Comparison of ENCODE assay signal across 25 cellular contexts in genomic region chr5:72005676-72006075, GRCh38.
DNase-seq lines count a peak whose midpoint lies in the region; ATAC-seq, FAIRE-seq and TF ChIP-seq lines count a peak whose summit lies in the region.
"Had no signal": no experiment of that assay in that cellular context is flagged by ENCODE, and none has a peak within 500 bp of the region (broad histone marks: within the 10 kb centered on the region; RNA-seq: fewer than 3 reads in every experiment).

No MANE protein-coding gene starts in this region.

- H3K79me2 ChIP-seq in GM23338 (replicated peaks; ENCODE audit: insufficient read depth) (no peaks in the 10 kb centered on the region), neural cell (replicated peaks; ENCODE audit: insufficient read depth, low read length) (no peaks in the 10 kb centered on the region)

- H3K9ac ChIP-seq in neural cell (ENCODE audit: low read length), result peak overlapping the region; percentile 14
- no peak overlapping the region for H3K9ac ChIP-seq in mesenchymal stem cell (ENCODE audit: low read length)

- no peaks in the 10 kb centered on the region for H3K27me3 ChIP-seq in GM23338 (ENCODE audit: insufficient read depth)
- no peaks in the 10 kb centered on the region for H3K27me3 ChIP-seq in neural cell (ENCODE audit: insufficient read depth, low read depth, low read length)
- peaks cover 7 to 9% of the 10 kb centered on the region in 2 experiments for H3K27me3 ChIP-seq in mesenchymal stem cell (ENCODE audit: control insufficient read depth in 1 of 2, insufficient read depth in 1 of 2, low read length in 2 of 2)
- H3K27me3 ChIP-seq: body of pancreas had no signal

- no peak overlapping the region for H2BK5ac ChIP-seq in mesenchymal stem cell (ENCODE audit: low read depth, low read length, poor library complexity, severe bottlenecking)

- peaks cover 19% of the 10 kb centered on the region; the same call in 1 of the 2 replicates for H3K4me1 ChIP-seq in GM23338 (ENCODE audit: insufficient read depth)
- H3K4me1 ChIP-seq in mesenchymal stem cell (ENCODE audit: control insufficient read depth, insufficient read depth, low read depth, low read length), result no peaks in the 10 kb centered on the region
- H3K4me1 ChIP-seq: body of pancreas had no signal

- no peaks in the 10 kb centered on the region for H3K79me1 ChIP-seq in mesenchymal stem cell (replicated peaks; ENCODE audit: low read length, poor library complexity, severe bottlenecking)

- no peaks in the 10 kb centered on the region for H3K9me3 Mint-ChIP-seq in GM23338
- H3K9me3 Mint-ChIP-seq: activated naive CD8-positive, alpha-beta T cell treated with anti-CD3 and anti-CD28 coated beads, Interleukin-2, amount 50 U/mL, for 24 hours; T-helper 2 cell treated with Interferon-gamma antibody and Interleukin-4, amounts not matched to agents 5 μg/mL and 100 μg/mL, for 36 hours; WTC11 had no signal

- H2AFZ ChIP-seq in GM23338, result peak overlapping the region; percentile 70; the same call in 1 of the 2 replicates
- H2AFZ ChIP-seq in neural cell (ENCODE audit: low read depth, low read length), result peak overlapping the region; percentile 41
- H2AFZ ChIP-seq in mesenchymal stem cell (ENCODE audit: low read depth, low read length), result no peak overlapping the region

- FAIRE-seq in urothelium cell line (lab: Jason Lieb, UNC), result no peak
- FAIRE-seq: frontal cortex, small intestine had no signal

- no peak overlapping the region for H3K4me3 Mint-ChIP-seq in GM23338
- H3K4me3 Mint-ChIP-seq: activated naive CD8-positive, alpha-beta T cell treated with anti-CD3 and anti-CD28 coated beads, Interleukin-2, amount 50 U/mL, for 24 hours; T-helper 2 cell treated with Interferon-gamma antibody and Interleukin-4, amounts not matched to agents 5 μg/mL and 100 μg/mL, for 36 hours; WTC11 had no signal

- H2BK12ac ChIP-seq in mesenchymal stem cell (ENCODE audit: low read length in 2 of 2), result no peak overlapping the region

- H3K4me2 ChIP-seq in GM23338 (no peak overlapping the region), neural cell (ENCODE audit: low read length) (no peak overlapping the region), mesenchymal stem cell (ENCODE audit: low read length, poor library complexity, severe bottlenecking) (no peak overlapping the region)

- no peak overlapping the region for H3K18ac ChIP-seq in mesenchymal stem cell (ENCODE audit: low read depth in 1 of 2, low read length in 2 of 2)

- no peak overlapping the region for H4K8ac ChIP-seq in mesenchymal stem cell (ENCODE audit: low read length)

- H2AK5ac ChIP-seq in mesenchymal stem cell (ENCODE audit: low read length, severe bottlenecking), result no peak overlapping the region

- no peak overlapping the region for H3K4me3 ChIP-seq in GM23338
- no peak overlapping the region for H3K4me3 ChIP-seq in neural cell (ENCODE audit: low read length)
- H3K4me3 ChIP-seq in mesenchymal stem cell (ENCODE audit: insufficient read depth in 1 of 2, low read depth in 1 of 2, low read length in 2 of 2), result no peak overlapping the region
- H3K4me3 ChIP-seq: body of pancreas had no signal

- H2BK15ac ChIP-seq in mesenchymal stem cell (ENCODE audit: low read depth, poor library complexity, severe bottlenecking), result no peak overlapping the region

- no peak for ATAC-seq in GM23338
- ATAC-seq in GM18867 (IDR thresholded peaks at IDR 0.05; ENCODE audit: unreplicated experiment), result no peak
- ATAC-seq: activated naive CD8-positive, alpha-beta T cell treated with anti-CD3 and anti-CD28 coated beads, Interleukin-2, amount 50 U/mL, for 24 hours; body of pancreas; WTC11 had no signal

- H3K27ac ChIP-seq in GM23338 (ENCODE audit: low read depth), result no peak overlapping the region
- peak overlapping the region; percentile 56 for H3K27ac ChIP-seq in neural cell (ENCODE audit: low read length)
- H3K27ac ChIP-seq in mesenchymal stem cell (ENCODE audit: low read length, poor library complexity, severe bottlenecking), result no peak overlapping the region
- H3K27ac ChIP-seq: 22Rv1, body of pancreas, HL-60 had no signal

- H3K4ac ChIP-seq in mesenchymal stem cell (ENCODE audit: low read depth in 1 of 2, low read length in 2 of 2), result no peak overlapping the region

- no peak overlapping the region for H3K23ac ChIP-seq in mesenchymal stem cell (ENCODE audit: low read length in 2 of 2)

- H3K14ac ChIP-seq in mesenchymal stem cell (ENCODE audit: low read length in 2 of 2), result no peak overlapping the region

- TF ChIP-seq EP300 in neural cell (conservative IDR thresholded peaks at IDR 0.05; ENCODE audit: poor library complexity, severe bottlenecking), result peak; percentile 40

- H3K36me3 ChIP-seq in GM23338 (ENCODE audit: insufficient read depth), result no peaks in the 10 kb centered on the region
- no peaks in the 10 kb centered on the region for H3K36me3 ChIP-seq in neural cell (ENCODE audit: insufficient read depth, low read length)
- no peaks in the 10 kb centered on the region for H3K36me3 ChIP-seq in mesenchymal stem cell (ENCODE audit: control insufficient read depth in 1 of 2, insufficient read depth in 2 of 2, low read depth in 1 of 2, low read length in 2 of 2)

- H4K91ac ChIP-seq in mesenchymal stem cell (ENCODE audit: low read length), result no peak overlapping the region

- H3K36me3 Mint-ChIP-seq in GM23338 (ENCODE audit: low read depth), result no peaks in the 10 kb centered on the region; the same call in 2 of the 3 replicates
- H3K36me3 Mint-ChIP-seq: WTC11 had no signal

- H3K4me1 Mint-ChIP-seq in GM23338, result peaks cover 18% of the 10 kb centered on the region; the same call in 2 of the 3 replicates
- H3K4me1 Mint-ChIP-seq: activated naive CD8-positive, alpha-beta T cell treated with anti-CD3 and anti-CD28 coated beads, Interleukin-2, amount 50 U/mL, for 24 hours had no signal

- no peak overlapping the region for H3K27ac Mint-ChIP-seq in GM23338
- H3K27ac Mint-ChIP-seq: activated naive CD8-positive, alpha-beta T cell treated with anti-CD3 and anti-CD28 coated beads, Interleukin-2, amount 50 U/mL, for 24 hours; T-helper 2 cell treated with Interferon-gamma antibody and Interleukin-4, amounts not matched to agents 5 μg/mL and 100 μg/mL, for 36 hours; WTC11 had no signal

- H4K20me1 ChIP-seq in GM23338 (replicated peaks; ENCODE audit: insufficient read depth), result no peaks in the 10 kb centered on the region
- H4K20me1 ChIP-seq in neural cell (ENCODE audit: insufficient read depth), result no peaks in the 10 kb centered on the region

- H3K27me3 Mint-ChIP-seq in GM23338 (ENCODE audit: insufficient read depth, low read depth, poor library complexity), result no peaks in the 10 kb centered on the region

- peaks cover 21% of the 10 kb centered on the region; the same call in 1 of the 2 replicates for H3K9me2 ChIP-seq in GM23338 (ENCODE audit: insufficient read depth)
- H3K9me2 ChIP-seq in neural cell (ENCODE audit: insufficient read depth, low read length), result no peaks in the 10 kb centered on the region

- no peak for TF ChIP-seq CTCF in GM23338 (conservative IDR thresholded peaks at IDR 0.05; ENCODE audit: low read depth in 2 of 2)
- no peak for TF ChIP-seq CTCF in neural cell (IDR thresholded peaks at IDR 0.05; ENCODE audit: poor library complexity, severe bottlenecking)

- no peak for TF ChIP-seq RAD21 in neural cell (conservative IDR thresholded peaks at IDR 0.05)

- no peaks in the 10 kb centered on the region for H3K9me3 ChIP-seq in neural cell (ENCODE audit: low read length)
- no peaks in the 10 kb centered on the region for H3K9me3 ChIP-seq in mesenchymal stem cell (ENCODE audit: control insufficient read depth, low read length)
- H3K9me3 ChIP-seq: body of pancreas had no signal

- DNase-seq in DMS 273 (lab: John Stamatoyannopoulos, UW; ENCODE audit: unreplicated experiment) (peak; percentile 9), DMS 273 treated with DMSO at 0.1 percent for 48 hours (lab: John Stamatoyannopoulos, UW) (no peak), GM23338 (ENCODE audit: low spot score) (no peak), NCI-H82 (lab: John Stamatoyannopoulos, UW) (peak; percentile 86), urothelium cell line (ENCODE audit: low spot score) (no peak), mesenchymal stem cell (no peak)
- DNase-seq: activated CD4-positive, alpha-beta T cell treated with anti-CD3 and anti-CD28 coated beads, Interleukin-2, amount 50 U/mL, for 48 hours; activated naive CD8-positive, alpha-beta T cell treated with anti-CD3 and anti-CD28 coated beads, Interleukin-2, amount 50 U/mL, for 24 hours; AML-193; body of pancreas; effector CD4-positive, alpha-beta T cell; erythroblast; islet precursor cell; NCI-H1417 treated with DMSO at 0.1 percent for 48 hours; NCI-H226; occipital lobe; small intestine; stimulated activated naive CD4-positive, alpha-beta T cell had no signal

- no peaks in the 10 kb centered on the region for H3F3A ChIP-seq in GM23338 (replicated peaks; ENCODE audit: low read depth)
- peaks cover 5% of the 10 kb centered on the region for H3F3A ChIP-seq in neural cell (ENCODE audit: insufficient read depth, low read length, poor library complexity, severe bottlenecking)

- H2BK120ac ChIP-seq in mesenchymal stem cell (ENCODE audit: low read depth, low read length), result no peak overlapping the region

TF ChIP-seq in neural cell, 6 proteins besides CTCF, POLR2A, EP300 and RAD21 (continues in another document):
- no peak for TF ChIP-seq TAF1 (IDR thresholded peaks at IDR 0.05; ENCODE audit: low read depth)
- TF ChIP-seq POLR2AphosphoS5 (IDR thresholded peaks at IDR 0.05), result no peak
- no peak for TF ChIP-seq MXI1 (conservative IDR thresholded peaks at IDR 0.05; ENCODE audit: poor library complexity, severe bottlenecking)
- no peak for TF ChIP-seq REST (IDR thresholded peaks at IDR 0.05; ENCODE audit: borderline replicate concordance)

Comparison
In these comparisons a context has a peak if more than half of its experiments do, and no peak if none do; other contexts are left out.
1. DNase-seq: peak in DMS 273 (single experiment) and NCI-H82 (single experiment); none in DMS 273 treated with DMSO at 0.1 percent for 48 hours (single experiment), GM23338 (single experiment), urothelium cell line (single experiment) and mesenchymal stem cell (single experiment).